8 cellular contexts compared by ENCODE assay signal in genomic region chr6:156686429-156686939, GRCh38.
DNase-seq lines count a peak whose midpoint lies in the region; ATAC-seq and TF ChIP-seq lines count a peak whose summit lies in the region.

No MANE protein-coding gene starts in this region.

- TF ChIP-seq CTCF in PC-3 (conservative IDR thresholded peaks at IDR 0.05; ENCODE audit: low read depth, low read length): peak; percentile 39; the same call in 1 of the 2 replicates
- peak; percentile 46 for TF ChIP-seq CTCF in astrocyte of the cerebellum (IDR thresholded peaks at IDR 0.05; ENCODE audit: low read depth, low read length, missing control alignments)

- H2AFZ ChIP-seq in PC-3 (ENCODE audit: low read length): peak overlapping the region; percentile 86

- peak overlapping the region; percentile 89 to 97 (median 94) for H3K4me3 Mint-ChIP-seq in IgD-negative memory B cell

- H3K27ac Mint-ChIP-seq in IgD-negative memory B cell: peak overlapping the region; percentile 79 to 97 (median 96)

- H4K20me1 ChIP-seq in PC-3 (ENCODE audit: low read length): no peaks in the 10 kb centered on the region

- CTCF ChIA-PET in PC-3 (lab: Charles Lee): interaction anchor here (0.5 to 0.7 kb wide), 3 partner anchors 123 to 1352 kb away, joined by 3 to 6 read pairs (median 6); no protein-coding TSS in a partner anchor

- H3K27ac ChIP-seq in PC-3 (ENCODE audit: low read length): peak overlapping the region; percentile 90

- peaks cover 24 to 49% (median 36%) of the 10 kb centered on the region in 3 donors for H3K4me1 Mint-ChIP-seq in IgD-negative memory B cell

- peak; percentile 25 for DNase-seq in stimulated activated CD4-positive, alpha-beta T cell treated with anti-CD3 and anti-CD28 coated beads, Interleukin-12 subunit alpha, Interleukin-12 subunit beta, amount 100 ng/mL, for 4 hours
- DNase-seq in stimulated activated CD4-positive, alpha-beta T cell treated with anti-CD3 and anti-CD28 coated beads, Interleukin-15, amount 100 ng/mL, for 24 hours: no peak
- peak; percentile 47 for DNase-seq in PC-3
- peak; percentile 27 for DNase-seq in astrocyte of the cerebellum (ENCODE audit: low read depth)
- peak; percentile 56 for DNase-seq in hepatic stellate cell (ENCODE audit: low spot score)
- peak; percentile 57 for DNase-seq in renal cortical epithelial cell (ENCODE audit: low read depth)

- no peaks in the 10 kb centered on the region for H3K36me3 ChIP-seq in PC-3 (ENCODE audit: low read depth, low read length)

- peak overlapping the region; percentile 84 for H3K9ac ChIP-seq in PC-3 (ENCODE audit: low read length)

- BruUV-seq in PC-3 (replicated peaks; lab: Mats Ljungman, UMichigan): TSS peak; percentile 84

- no peaks in the 10 kb centered on the region for H3K9me2 ChIP-seq in PC-3 (replicated peaks; ENCODE audit: low read length)

- H3K27me3 ChIP-seq in PC-3 (ENCODE audit: low read length): no peaks in the 10 kb centered on the region

- no peaks in the 10 kb centered on the region for H3K79me2 ChIP-seq in PC-3 (ENCODE audit: low read length)

- no peaks in the 10 kb centered on the region for H3K9me3 ChIP-seq in PC-3 (ENCODE audit: low read length)

- in situ Hi-C loops in astrocyte of the cerebellum (cut with HindIII; ENCODE audit: low sequenced_read_pairs): no loop called here

- H3K36me3 Mint-ChIP-seq in IgD-negative memory B cell: no peaks in the 10 kb centered on the region

- H3K4me2 ChIP-seq in PC-3 (ENCODE audit: low read length): peak overlapping the region; percentile 88

- no peaks in the 10 kb centered on the region for H3K9me3 Mint-ChIP-seq in IgD-negative memory B cell

- peak; percentile 34 for ATAC-seq in PC-3
- no peak for ATAC-seq in GM21737 (IDR thresholded peaks at IDR 0.05; ENCODE audit: unreplicated experiment)

- POLR2A ChIA-PET in PC-3 (lab: Charles Lee; ENCODE audit: unreplicated experiment): interaction anchor here (1.0 kb wide), 1 partner anchor 93 kb away, joined by 4 read pairs; no protein-coding TSS in a partner anchor

- H3K4me3 ChIP-seq in PC-3 (ENCODE audit: low read length): peak overlapping the region; percentile 84
- H3K4me3 ChIP-seq in astrocyte of the cerebellum (ENCODE audit: low read depth, low read length): peak overlapping the region; percentile 56

- intact Hi-C loops in PC-3 (cut with micrococcal nuclease): loop anchor here (1.0 to 10.0 kb wide), 5 partner anchors 34 to 334 kb away; no protein-coding TSS in a partner anchor

- H3K4me1 ChIP-seq in PC-3 (ENCODE audit: insufficient read depth, low read length): peaks cover 17% of the 10 kb centered on the region

- H3K27me3 Mint-ChIP-seq in IgD-negative memory B cell: peaks cover 2% of the 10 kb centered on the region

- no peaks in the 10 kb centered on the region for H3F3A ChIP-seq in PC-3 (ENCODE audit: low read length, unreplicated experiment)
